In the genomic region with DNA sequence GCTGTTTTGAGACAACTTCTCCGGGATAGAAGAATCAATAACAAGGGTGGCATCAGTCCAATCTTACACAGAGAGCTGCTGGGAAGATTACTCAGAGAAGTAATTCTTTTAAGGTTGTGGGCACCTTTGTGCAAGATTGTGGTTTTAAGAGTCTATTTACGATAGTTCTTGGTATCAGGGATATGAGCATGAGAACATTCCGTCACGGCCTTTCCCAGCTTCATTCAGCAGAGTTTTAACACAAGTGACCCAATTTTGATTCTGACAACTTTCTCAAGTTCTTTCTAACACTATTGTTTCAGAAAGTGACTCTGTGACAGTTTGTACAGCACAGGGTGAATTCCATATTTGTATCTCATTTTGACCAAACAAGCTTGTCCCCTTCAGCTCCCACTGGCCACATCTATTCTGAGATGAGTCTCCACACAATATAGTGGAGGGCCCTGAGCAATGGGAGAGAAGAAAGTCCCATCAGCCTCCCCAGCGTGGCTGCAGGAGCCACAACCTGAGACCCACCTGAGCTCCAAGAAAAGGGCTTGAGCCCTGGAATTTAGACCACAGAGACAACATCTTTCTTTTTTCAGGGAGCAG, we compare ENCODE assay signal across 24 cellular contexts.
DNase-seq lines count a peak whose midpoint lies in the region; ATAC-seq, FAIRE-seq and TF ChIP-seq lines count a peak whose summit lies in the region.
"Had no signal": no experiment of that assay in that cellular context is flagged by ENCODE, and none has a peak within 500 bp of the region (broad histone marks: within the 10 kb centered on the region; RNA-seq: fewer than 3 reads in every experiment).

No MANE protein-coding gene starts in this region.

- H3K9me3 ChIP-seq in BLaER1: no peaks in the 10 kb centered on the region
- no peaks in the 10 kb centered on the region for H3K9me3 ChIP-seq in BLaER1 treated with 17β-estradiol and CSF1 and Interleukin-3, amounts not matched to agents 10 nM and 100 nM (replicated peaks in 1 of 11)
- H3K9me3 ChIP-seq in GM12878 (replicated peaks; ENCODE audit: control insufficient read depth, insufficient read depth, low read length): no peaks in the 10 kb centered on the region
- H3K9me3 ChIP-seq in neural progenitor cell (ENCODE audit: low read depth): peaks cover 40% of the 10 kb centered on the region
- no peaks in the 10 kb centered on the region for H3K9me3 ChIP-seq in aorta (ENCODE audit: control insufficient read depth, low read length)
- H3K9me3 ChIP-seq: stomach had no signal

- WGBS in GM12878 (ENCODE audit: insufficient coverage, insufficient replicate concordance, low lambda C conversion rate, missing lambda C conversion rate): 10% methylated on average over 5 of the region's 5 CpGs
- 54 to 61% methylated on average over 5 of the region's 5 CpGs for WGBS in aorta, 2 donors

- H3K27me3 ChIP-seq in BLaER1: no peaks in the 10 kb centered on the region
- H3K27me3 ChIP-seq in BLaER1 treated with 17β-estradiol and CSF1 and Interleukin-3, amounts not matched to agents 10 nM and 100 nM: no peaks in the 10 kb centered on the region
- peaks cover 0 to 3% of the 10 kb centered on the region in 2 experiments; a peak in 2 of 4 replicates for H3K27me3 ChIP-seq in GM12878 (replicated peaks in 1 of 2; ENCODE audit: control insufficient read depth in 2 of 2, insufficient read depth in 2 of 2, low read length in 1 of 2)
- H3K27me3 ChIP-seq in neural progenitor cell: no peaks in the 10 kb centered on the region
- H3K27me3 ChIP-seq in aorta (ENCODE audit: control insufficient read depth in 1 of 2, insufficient read depth in 2 of 2, low read length in 1 of 2): no peaks in the 10 kb centered on the region

- H3K36me3 ChIP-seq in BLaER1 (no peaks in the 10 kb centered on the region), GM12878 (ENCODE audit: control insufficient read depth in 2 of 2, insufficient read depth in 2 of 2, low read length in 1 of 2) (no peaks in the 10 kb centered on the region), neural progenitor cell (no peaks in the 10 kb centered on the region), aorta (ENCODE audit: control insufficient read depth in 1 of 2, insufficient read depth in 2 of 2, low read length in 1 of 2) (no peaks in the 10 kb centered on the region)
- H3K36me3 ChIP-seq in BLaER1 treated with 17β-estradiol and CSF1 and Interleukin-3, amounts not matched to agents 10 nM and 100 nM: no peaks in the 10 kb centered on the region
- H3K36me3 ChIP-seq: stomach had no signal

- CTCF ChIA-PET in GM12878 (lab: Yijun Ruan, JAX): interaction anchor here (0.8 to 6.3 kb wide), 5 partner anchors 15 to 199 kb away, joined by 3 to 61 read pairs (median 3); no protein-coding TSS in a partner anchor

- DNase-seq in GM12878 (ENCODE audit: low read depth, low spot score): no peak
- DNase-seq in HPDE6-E6E7 (ENCODE audit: extremely low spot score): no peak
- no peak for DNase-seq in neural progenitor cell (ENCODE audit: low spot score)
- DNase-seq in OCI-M2 (lab: John Stamatoyannopoulos, UW; ENCODE audit: unreplicated experiment): no peak
- DNase-seq in aorta: no peak
- DNase-seq: COR-L47; cortex of kidney; DMS79 treated with DMSO at 0.1 percent for 48 hours; HFFc6; Karpas-422; NCI-H187; NCI-H774; PC-3; Right ventricle myocardium superior; stimulated activated CD4-positive, alpha-beta T cell treated with anti-CD3 and anti-CD28 coated beads, Interleukin-4, amount 100 ng/mL, for 24 hours; stomach; trophoblast cell had no signal

- H4K20me1 ChIP-seq in BLaER1 (no peaks in the 10 kb centered on the region), GM12878 (ENCODE audit: control insufficient read depth, insufficient read depth) (0 out of 2 replicates have a peak, but pooled peaks cover 2% of the 10 kb centered on the region), neural progenitor cell (ENCODE audit: low read depth) (no peaks in the 10 kb centered on the region)
- H4K20me1 ChIP-seq in BLaER1 treated with 17β-estradiol and CSF1 and Interleukin-3, amounts not matched to agents 10 nM and 100 nM: no peaks in the 10 kb centered on the region

- peaks cover 37% of the 10 kb centered on the region for H3K4me1 Mint-ChIP-seq in T-helper 1 cell treated with Interleukin-12 subunit alpha and Interleukin-12 subunit beta and Interleukin-4 antibody, amounts not matched to agents 30 μg/mL and 1 μg/mL, for 36 hours (ENCODE audit: low read depth)
- H3K4me1 Mint-ChIP-seq in neural progenitor cell: no peaks in the 10 kb centered on the region

- H3K4me3 ChIP-seq in BLaER1: no peak overlapping the region
- no peak overlapping the region for H3K4me3 ChIP-seq in BLaER1 treated with 17β-estradiol and CSF1 and Interleukin-3, amounts not matched to agents 10 nM and 100 nM
- no peak overlapping the region for H3K4me3 ChIP-seq in GM12878
- H3K4me3 ChIP-seq in neural progenitor cell: no peak overlapping the region
- no peak overlapping the region for H3K4me3 ChIP-seq in aorta (ENCODE audit: low read length in 2 of 2)
- H3K4me3 ChIP-seq: lung, skin epidermis, stomach had no signal

- no peak overlapping the region for H2AFZ ChIP-seq in GM12878 (ENCODE audit: control insufficient read depth, low read depth, low read length)
- no peak overlapping the region for H2AFZ ChIP-seq in neural progenitor cell (replicated peaks)

- H3F3A ChIP-seq in neural progenitor cell (ENCODE audit: low read depth): no peaks in the 10 kb centered on the region

- POLR2A ChIA-PET in GM12878 (lab: Charles Lee): no interaction called here

- RAD21 ChIA-PET in GM12878 (lab: Charles Lee; ENCODE audit: unreplicated experiment): no interaction called here

- H3K27ac ChIP-seq in BLaER1 (peak overlapping the region; percentile 26; the same call in 1 of the 2 replicates), GM12878 (ENCODE audit: control insufficient read depth, insufficient read depth) (no peak overlapping the region), neural progenitor cell (no peak overlapping the region), aorta (ENCODE audit: low read depth in 1 of 2, low read length in 2 of 2) (no peak overlapping the region)
- peak overlapping the region in 5 of 11 experiments; percentile 7 to 44 (median 27); a peak in 6 of 22 replicates for H3K27ac ChIP-seq in BLaER1 treated with 17β-estradiol and CSF1 and Interleukin-3, amounts not matched to agents 10 nM and 100 nM
- H3K27ac ChIP-seq: skin epidermis, stomach had no signal

- peak overlapping the region; percentile 66 for H3K4me2 ChIP-seq in BLaER1
- peak overlapping the region in 10 of 11 experiments; percentile 29 to 75 (median 70); a peak in 20 of 22 replicates for H3K4me2 ChIP-seq in BLaER1 treated with 17β-estradiol and CSF1 and Interleukin-3, amounts not matched to agents 10 nM and 100 nM
- H3K4me2 ChIP-seq in GM12878 (ENCODE audit: control insufficient read depth, insufficient read depth): no peak overlapping the region
- no peak overlapping the region for H3K4me2 ChIP-seq in neural progenitor cell

- intact Hi-C loops in GM12878 (cut with micrococcal nuclease; ENCODE audit: unreplicated experiment): no loop called here
- intact Hi-C loops in aorta (cut with DNase I): no loop called here

- ATAC-seq in GM12878 (peak; percentile 45), aorta (ENCODE audit: low FRiP score) (no peak)
- ATAC-seq: PC-3 had no signal

- no peaks in the 10 kb centered on the region for H3K27me3 Mint-ChIP-seq in T-helper 1 cell treated with Interleukin-12 subunit alpha and Interleukin-12 subunit beta and Interleukin-4 antibody, amounts not matched to agents 30 μg/mL and 1 μg/mL, for 36 hours (ENCODE audit: low read depth)
- H3K27me3 Mint-ChIP-seq in neural progenitor cell (ENCODE audit: insufficient read depth, low read depth): peaks cover 9% of the 10 kb centered on the region

- TF ChIP-seq EP300 in GM12878 (IDR thresholded peaks at IDR 0.05; ENCODE audit: borderline replicate concordance in 1 of 2, control insufficient read depth in 1 of 2, low read depth in 2 of 2, low read length in 2 of 2): no peak

- H3K79me2 ChIP-seq in GM12878 (ENCODE audit: control insufficient read depth, insufficient read depth, low read length) (no peaks in the 10 kb centered on the region), neural progenitor cell (ENCODE audit: low read depth) (no peaks in the 10 kb centered on the region)

- FAIRE-seq in GM12878 (lab: Jason Lieb, UNC): no peak
- FAIRE-seq: bronchial epithelial cell, endometrium had no signal

- H3K4me3 Mint-ChIP-seq in T-helper 1 cell treated with Interleukin-12 subunit alpha and Interleukin-12 subunit beta and Interleukin-4 antibody, amounts not matched to agents 30 μg/mL and 1 μg/mL, for 36 hours: peak overlapping the region; percentile 75
- H3K4me3 Mint-ChIP-seq in neural progenitor cell: no peak overlapping the region
- H3K4me3 Mint-ChIP-seq: HFFc6 had no signal

- in situ Hi-C loops in GM12878 (cut with MboI): no loop called here

- SMC1A ChIA-PET in GM12878 (lab: Charles Lee; ENCODE audit: uncharacterized antibody, unreplicated experiment): interaction anchor here (0.9 kb wide), 1 partner anchor 42 kb away, joined by 3 read pairs; no protein-coding TSS in a partner anchor

- no peak for TF ChIP-seq RAD21 in GM12878 (IDR thresholded peaks at IDR 0.05; ENCODE audit: insufficient read depth, low read depth, low read length)

- H3K36me3 Mint-ChIP-seq in T-helper 1 cell treated with Interleukin-12 subunit alpha and Interleukin-12 subunit beta and Interleukin-4 antibody, amounts not matched to agents 30 μg/mL and 1 μg/mL, for 36 hours (ENCODE audit: low read depth): no peaks in the 10 kb centered on the region
- H3K36me3 Mint-ChIP-seq in neural progenitor cell: no peaks in the 10 kb centered on the region

- H3K27ac Mint-ChIP-seq in T-helper 1 cell treated with Interleukin-12 subunit alpha and Interleukin-12 subunit beta and Interleukin-4 antibody, amounts not matched to agents 30 μg/mL and 1 μg/mL, for 36 hours: peak overlapping the region; percentile 82
- no peak overlapping the region for H3K27ac Mint-ChIP-seq in neural progenitor cell
- H3K27ac Mint-ChIP-seq: HFFc6 had no signal

- H3K9ac ChIP-seq in BLaER1 (no peak overlapping the region), GM12878 (ENCODE audit: control insufficient read depth, insufficient read depth, low read length) (no peak overlapping the region), neural progenitor cell (no peak overlapping the region)
- H3K9ac ChIP-seq in BLaER1 treated with 17β-estradiol and CSF1 and Interleukin-3, amounts not matched to agents 10 nM and 100 nM: peak overlapping the region in 1 of 11 experiments; percentile 28; a peak in 1 of 22 replicates

- peaks cover 38% of the 10 kb centered on the region for H3K4me1 ChIP-seq in BLaER1
- peaks cover 0 to 45% (median 31%) of the 10 kb centered on the region in 10 experiments; a peak in 18 of 20 replicates for H3K4me1 ChIP-seq in BLaER1 treated with 17β-estradiol and CSF1 and Interleukin-3, amounts not matched to agents 10 nM and 100 nM
- no peaks in the 10 kb centered on the region for H3K4me1 ChIP-seq in GM12878 (ENCODE audit: control insufficient read depth, insufficient read depth, low read length)
- no peaks in the 10 kb centered on the region for H3K4me1 ChIP-seq in neural progenitor cell
- no peaks in the 10 kb centered on the region for H3K4me1 ChIP-seq in aorta (ENCODE audit: control insufficient read depth in 1 of 2, insufficient read depth in 2 of 2, low read length in 2 of 2)
- H3K4me1 ChIP-seq: stomach had no signal

- no TSS peak for BruUV-seq in GM12878 (replicated peaks; lab: Mats Ljungman, UMichigan)

- no peaks in the 10 kb centered on the region for H3K9me3 Mint-ChIP-seq in T-helper 1 cell treated with Interleukin-12 subunit alpha and Interleukin-12 subunit beta and Interleukin-4 antibody, amounts not matched to agents 30 μg/mL and 1 μg/mL, for 36 hours
- peaks cover 54% of the 10 kb centered on the region for H3K9me3 Mint-ChIP-seq in neural progenitor cell

- TF ChIP-seq CTCF in GM12878 (IDR thresholded peaks at IDR 0.05 in 2 of 3, conservative IDR thresholded peaks at IDR 0.05 in 1 of 3; ENCODE audit: control insufficient read depth in 2 of 3, extremely low read depth in 1 of 3, insufficient read depth in 1 of 3, low read depth in 3 of 3, low read length in 3 of 3) (no peak), neural progenitor cell (IDR thresholded peaks at IDR 0.05) (no peak)

- no peak for TF ChIP-seq POLR2A in GM12878 (IDR thresholded peaks at IDR 0.05; ENCODE audit: low read depth, low read length)

Comparison
In these comparisons a context has a peak if more than half of its experiments do, and no peak if none do; other contexts are left out.
1. H3K4me2 ChIP-seq: peak in BLaER1 (single experiment) and BLaER1 treated with 17β-estradiol and CSF1 and Interleukin-3, amounts not matched to agents 10 nM and 100 nM (10 of 11); none in GM12878 (single experiment) and neural progenitor cell (single experiment).